9 cellular contexts compared by ENCODE assay signal in genomic region chr20:59222982-59223610, GRCh38. TPM values are rescaled to one million over a fixed set of nuclear protein-coding genes. Genes with fewer than 3 reads are reported as not detected.
DNase-seq lines count a peak whose midpoint lies in the region; ATAC-seq and TF ChIP-seq lines count a peak whose summit lies in the region.
"Had no signal": no experiment of that assay in that cellular context is flagged by ENCODE, and none has a peak within 500 bp of the region (broad histone marks: within the 10 kb centered on the region; RNA-seq: fewer than 3 reads in every experiment).

No MANE protein-coding gene starts in this region.

- TF ChIP-seq CTCF in AG10803 (conservative IDR thresholded peaks at IDR 0.05; ENCODE audit: low read length), result no peak
- TF ChIP-seq CTCF in IMR-90 (conservative IDR thresholded peaks at IDR 0.05; ENCODE audit: low read depth, low read length), result no peak
- no peak for TF ChIP-seq CTCF in choroid plexus epithelial cell (conservative IDR thresholded peaks at IDR 0.05; ENCODE audit: low read depth, low read length)
- TF ChIP-seq CTCF in GM10266 (IDR thresholded peaks at IDR 0.05; ENCODE audit: control insufficient read depth, insufficient read depth, low read depth, missing control alignments), result no peak

- CTCF ChIA-PET in IMR-90 (lab: Yijun Ruan, JAX), result interaction anchor here (0.7 to 2.1 kb wide), 4 partner anchors 24 to 356 kb away, joined by 3 to 17 read pairs (median 8); no protein-coding TSS in a partner anchor

- peak overlapping the region; percentile 84 to 92 (median 88) for H3K4me3 Mint-ChIP-seq in naive B cell

- intact Hi-C loops in IMR-90 (cut with micrococcal nuclease), result loop anchor here (1.0 to 10.0 kb wide), 6 partner anchors 134 to 988 kb away; partner anchors contain the start of gene STX16

- H3K27ac ChIP-seq in IMR-90 (ENCODE audit: insufficient read depth, low read length), result no peak overlapping the region

- H3K56ac ChIP-seq in IMR-90 (ENCODE audit: extremely low read depth, insufficient read depth, low read length), result no peak overlapping the region

- WGBS in IMR-90 (ENCODE audit: extremely low coverage in 2 of 2, insufficient read length in 1 of 2), 2 experiments, result 4% methylated on average over 4 of the region's 26 CpGs; no CpG with 5 or more reads in 1 of the 2 experiments

- H4K91ac ChIP-seq in IMR-90 (ENCODE audit: insufficient read depth, low read depth, low read length), result no peak overlapping the region

- H2BK5ac ChIP-seq in IMR-90 (ENCODE audit: low read depth, low read length, poor library complexity, severe bottlenecking), result no peak overlapping the region

- no peaks in the 10 kb centered on the region for H3K4me1 ChIP-seq in IMR-90 (ENCODE audit: control insufficient read depth, insufficient read depth, low read length)

- H3K23ac ChIP-seq in IMR-90 (ENCODE audit: low read depth, low read length), result no peak overlapping the region

- H2AK5ac ChIP-seq in IMR-90 (ENCODE audit: low read depth, low read length), result no peak overlapping the region

- H3K4me3 ChIP-seq in AG10803 (ENCODE audit: low read length) (peak overlapping the region; percentile 3), IMR-90 (ENCODE audit: insufficient read depth, low read depth, low read length) (no peak overlapping the region), choroid plexus epithelial cell (ENCODE audit: low read depth, low read length) (no peak overlapping the region)

- in situ Hi-C loops in IMR-90 (cut with MboI; ENCODE audit: low sequenced_read_pairs), result no loop called here

- peaks cover 44% of the 10 kb centered on the region for H3K27me3 ChIP-seq in IMR-90 (ENCODE audit: control insufficient read depth, insufficient read depth, low read length)

- H2AK9ac ChIP-seq in IMR-90 (replicated peaks; ENCODE audit: low read depth, low read length, poor library complexity), result no peak overlapping the region

- BruUV-seq in IMR-90 (replicated peaks; lab: Mats Ljungman, UMichigan), result no TSS peak

- H3K27me3 Mint-ChIP-seq in naive B cell, result peaks cover 10 to 23% (median 16%) of the 10 kb centered on the region in 3 donors

- H3K4me2 ChIP-seq in IMR-90 (ENCODE audit: low read depth, low read length), result peak overlapping the region; percentile 76

- H3K18ac ChIP-seq in IMR-90 (ENCODE audit: low read depth, low read length), result no peak overlapping the region

- H3K9me3 Mint-ChIP-seq in naive B cell, result peaks cover 0 to 2% (median 0%) of the 10 kb centered on the region in 7 donors

- H2BK15ac ChIP-seq in IMR-90 (ENCODE audit: low read depth, low read length), result no peak overlapping the region

- dilution Hi-C loops in IMR-90 (cut with HindIII; ENCODE audit: low sequenced_read_pairs, unreplicated experiment), result no loop called here

- H2AFZ ChIP-seq in IMR-90 (replicated peaks; ENCODE audit: low read length, poor library complexity), result peak overlapping the region; percentile 50

- no peaks in the 10 kb centered on the region for H3K79me1 ChIP-seq in IMR-90 (ENCODE audit: low read depth in 1 of 2, low read length in 2 of 2)

- peaks cover under 1% of the 10 kb centered on the region; the same call in 1 of the 2 replicates for H3K9me3 ChIP-seq in IMR-90 (ENCODE audit: control insufficient read depth, insufficient read depth, low read length)

- peak overlapping the region in 1 of 6 donors; percentile 28 for H3K27ac Mint-ChIP-seq in naive B cell

- no peak overlapping the region for H2BK20ac ChIP-seq in IMR-90 (ENCODE audit: low read depth, low read length)

- no peak overlapping the region for H4K8ac ChIP-seq in IMR-90 (ENCODE audit: low read depth in 2 of 2, low read length in 2 of 2)

- no peak overlapping the region for H3K4ac ChIP-seq in IMR-90 (ENCODE audit: low read depth, low read length)

- H2BK120ac ChIP-seq in IMR-90 (ENCODE audit: low read depth, low read length), result no peak overlapping the region

- no peak for TF ChIP-seq POLR2A in IMR-90 (IDR thresholded peaks at IDR 0.05; ENCODE audit: low read depth, low read length)

- no peaks in the 10 kb centered on the region for H3K9me1 ChIP-seq in IMR-90 (ENCODE audit: insufficient read depth, low read length)

- no peak for TF ChIP-seq RAD21 in IMR-90 (IDR thresholded peaks at IDR 0.05; ENCODE audit: low read length)

- H3K36me3 ChIP-seq in IMR-90 (ENCODE audit: control insufficient read depth, insufficient read depth, low read length), result no peaks in the 10 kb centered on the region

- DNase-seq in AG10803 (ENCODE audit: low read depth), result no peak
- no peak for DNase-seq in IMR-90
- peak; percentile 9 for DNase-seq in choroid plexus epithelial cell (ENCODE audit: low read depth)
- DNase-seq in naive B cell, result no peak
- DNase-seq in activated gamma-delta T cell treated with Interleukin-2 at 50 U/mL for 16 hours, result no peak
- no peak for DNase-seq in GM10266 (ENCODE audit: extremely low spot score)
- no peak for DNase-seq in islet precursor cell

- H3K9ac ChIP-seq in IMR-90 (ENCODE audit: low read depth, low read length), result no peak overlapping the region

- H4K20me1 ChIP-seq in IMR-90 (ENCODE audit: insufficient read depth, low read length), result no peaks in the 10 kb centered on the region

- peak; percentile 24; the same call in 1 of the 2 replicates for ATAC-seq in IMR-90 (ENCODE audit: low read depth)
- ATAC-seq in naive B cell (ENCODE audit: low read depth in 2 of 2), result peak in 1 of 2 donors; percentile 17
- no peak for ATAC-seq in HG03378 (IDR thresholded peaks at IDR 0.05; ENCODE audit: unreplicated experiment)

- H3K4me1 Mint-ChIP-seq in naive B cell, result peaks cover 11 to 19% (median 18%) of the 10 kb centered on the region in 3 donors

- no peak overlapping the region for H3K14ac ChIP-seq in IMR-90 (replicated peaks; ENCODE audit: low read depth, low read length)

- POLR2A ChIA-PET in IMR-90 (lab: Charles Lee; ENCODE audit: unreplicated experiment), result no interaction called here

- H3K36me3 Mint-ChIP-seq in naive B cell, result peaks cover 0 to 17% of the 10 kb centered on the region in 2 donors

- H4K5ac ChIP-seq in IMR-90 (ENCODE audit: low read depth, low read length), result no peak overlapping the region

TF ChIP-seq in IMR-90, 13 proteins besides CTCF, POLR2A, EP300 and RAD21:
- TF ChIP-seq CEBPB (IDR thresholded peaks at IDR 0.05; ENCODE audit: low read depth, low read length) (no peak), MAZ (IDR thresholded peaks at IDR 0.05; ENCODE audit: borderline replicate concordance, low read depth, low read length) (no peak), SMC3 (IDR thresholded peaks at IDR 0.05; ENCODE audit: low read depth, low read length) (no peak), NFE2L2 (IDR thresholded peaks at IDR 0.05; ENCODE audit: low read depth, low read length) (no peak), ELK1 (IDR thresholded peaks at IDR 0.05; ENCODE audit: borderline replicate concordance, low read depth, low read length) (no peak), CHD1 (IDR thresholded peaks at IDR 0.05; ENCODE audit: low read depth, low read length) (no peak), MAFK (IDR thresholded peaks at IDR 0.05; ENCODE audit: low read depth, low read length) (no peak), RFX5 (IDR thresholded peaks at IDR 0.05; ENCODE audit: low read depth, low read length) (no peak)

RNA-seq across cellular contexts. Expression of gene ZNF831, which starts 59.5 kb away (rescaled TPM):
- not detected in 2 replicates for total RNA-seq in IMR-90 (2012; rRNA removed)
- polyA plus RNA-seq in IMR-90 (2012; rRNA removed), result not detected in 2 replicates
- polyA plus RNA-seq in IMR-90 (2012; cell fraction: cytosol; rRNA removed), result not detected in 2 replicates
- not detected in 2 replicates for polyA plus RNA-seq in IMR-90 (2012; cell fraction: nucleus; rRNA removed; ENCODE audit: low replicate concordance)
- 1 to 10 TPM in 4 of 6 donors, under 1 TPM in 2; 0.66 to 2.6 (median 2.3) TPM for polyA plus RNA-seq in naive B cell (ENCODE audit: low read depth in 6 of 6)
- total RNA-seq: RPMI7951 had no signal
